ENCODE assay signal across 8 cellular contexts in genomic region chr20:35541783-35542662, GRCh38. TPM values are rescaled to one million over a fixed set of nuclear protein-coding genes. Genes with fewer than 3 reads are reported as not detected.
DNase-seq lines count a peak whose midpoint lies in the region; ATAC-seq lines count a peak whose summit lies in the region.

TSS of gene ERGIC3 (plus strand) at chr20:35542078. CDS start at chr20:35542098, 20 bp downstream.

- POLR2A ChIA-PET in CD4-positive, alpha-beta memory T cell (lab: Charles Lee; ENCODE audit: partially characterized antibody) = interaction anchor here (0.5 to 2.2 kb wide), 14 partner anchors 9 to 1239 kb away, joined by 3 to 19 read pairs (median 5); partner anchors contain the start of genes AHCY, CEP250, CPNE1 and RBM12

- peaks cover 15% of the 10 kb centered on the region for H3K4me1 ChIP-seq in CD4-positive, alpha-beta memory T cell (ENCODE audit: insufficient read depth, low read length)
- H3K4me1 ChIP-seq in effector memory CD4-positive, alpha-beta T cell (ENCODE audit: control insufficient read depth, insufficient read depth, low read length, poor library complexity, severe bottlenecking) = peaks cover 3% of the 10 kb centered on the region

- intact Hi-C loops in CD4-positive, alpha-beta memory T cell (cut with micrococcal nuclease) = loop anchor here (1.0 to 5.0 kb wide), 4 partner anchors 51 to 412 kb away; partner anchors contain the start of genes RBM39 and SCAND1

- H3K27ac ChIP-seq in CD4-positive, alpha-beta memory T cell (ENCODE audit: low read depth, low read length) = peak within 1 kb of the TSS; percentile 78
- peak within 1 kb of the TSS; percentile 79 for H3K27ac ChIP-seq in effector memory CD4-positive, alpha-beta T cell (ENCODE audit: insufficient read depth, low read length, poor library complexity, severe bottlenecking)

- DNase-seq in CD4-positive, alpha-beta memory T cell = peak; percentile 95 to 96 (median 95)
- DNase-seq in HT1080 (ENCODE audit: low read depth) (peak; percentile 93), NOMO-1 (lab: John Stamatoyannopoulos, UW; ENCODE audit: unreplicated experiment in 2 of 2) (peak; percentile 95 to 98), memory B cell (ENCODE audit: low spot score in 2 of 2) (peak; percentile 95 to 97)
- DNase-seq in activated CD8-positive, alpha-beta memory T cell treated with anti-CD3 and anti-CD28 coated beads for 24 hours = peak; percentile 98
- peak; percentile 92 to 95 (median 94) for DNase-seq in effector memory CD4-positive, alpha-beta T cell
- peak; percentile 94 for DNase-seq in stimulated activated CD8-positive, alpha-beta memory T cell treated with anti-CD3 and anti-CD28 coated beads, Interleukin-12 subunit alpha, Interleukin-12 subunit beta, amount 100 ng/mL, for 1 hour (ENCODE audit: low read depth)

- CTCF ChIA-PET in CD4-positive, alpha-beta memory T cell (lab: Charles Lee; ENCODE audit: partially characterized antibody) = interaction anchor here (0.5 to 2.0 kb wide), 8 partner anchors 10 to 412 kb away, joined by 3 to 8 read pairs (median 4); partner anchors contain the start of genes CEP250 and SCAND1

- H3K27me3 ChIP-seq in CD4-positive, alpha-beta memory T cell (ENCODE audit: insufficient read depth, low read length) = no peaks in the 10 kb centered on the region
- no peaks in the 10 kb centered on the region for H3K27me3 ChIP-seq in effector memory CD4-positive, alpha-beta T cell (replicated peaks; ENCODE audit: control insufficient read depth, insufficient read depth, low read length, poor library complexity, severe bottlenecking)

- H3K36me3 ChIP-seq in CD4-positive, alpha-beta memory T cell (ENCODE audit: insufficient read depth, low read length) = peaks cover 4% of the 10 kb centered on the region
- no peaks in the 10 kb centered on the region for H3K36me3 ChIP-seq in effector memory CD4-positive, alpha-beta T cell (ENCODE audit: control insufficient read depth, insufficient read depth, low read length)

- H3K9me3 ChIP-seq in CD4-positive, alpha-beta memory T cell (ENCODE audit: control insufficient read depth in 1 of 2, low read length in 2 of 2) = no peaks in the 10 kb centered on the region
- H3K9me3 ChIP-seq in effector memory CD4-positive, alpha-beta T cell (ENCODE audit: control insufficient read depth, low read length) = no peaks in the 10 kb centered on the region

- H3K36me3 Mint-ChIP-seq in CD4-positive, alpha-beta memory T cell = peaks cover 6 to 11% of the 10 kb centered on the region in 2 donors
- peaks cover 4% of the 10 kb centered on the region for H3K36me3 Mint-ChIP-seq in memory B cell

- peak within 1 kb of the TSS; percentile 86 to 93 (median 90) for H3K4me3 Mint-ChIP-seq in CD4-positive, alpha-beta memory T cell
- H3K4me3 Mint-ChIP-seq in memory B cell = peak within 1 kb of the TSS; percentile 91

- H3K4me1 Mint-ChIP-seq in CD4-positive, alpha-beta memory T cell = peaks cover 11 to 28% (median 21%) of the 10 kb centered on the region in 4 donors
- H3K4me1 Mint-ChIP-seq in memory B cell = peaks cover 4% of the 10 kb centered on the region

- H3K9me3 Mint-ChIP-seq in CD4-positive, alpha-beta memory T cell = no peaks in the 10 kb centered on the region
- H3K9me3 Mint-ChIP-seq in memory B cell = no peaks in the 10 kb centered on the region

- peak within 1 kb of the TSS; percentile 86 to 95 (median 92) for H3K27ac Mint-ChIP-seq in CD4-positive, alpha-beta memory T cell
- H3K27ac Mint-ChIP-seq in memory B cell = peak within 1 kb of the TSS; percentile 71

- H3K4me3 ChIP-seq in CD4-positive, alpha-beta memory T cell (ENCODE audit: low read length in 2 of 2) = peak within 1 kb of the TSS; percentile 37 to 76
- peak within 1 kb of the TSS; percentile 92 for H3K4me3 ChIP-seq in effector memory CD4-positive, alpha-beta T cell (ENCODE audit: insufficient read depth, low read depth, low read length, poor library complexity, severe bottlenecking)

- peak; percentile 82 for ATAC-seq in GM19467 (IDR thresholded peaks at IDR 0.05; ENCODE audit: unreplicated experiment)
- ATAC-seq in memory B cell (ENCODE audit: low read depth) = peak; percentile 93

- no peaks in the 10 kb centered on the region for H3K27me3 Mint-ChIP-seq in CD4-positive, alpha-beta memory T cell
- no peaks in the 10 kb centered on the region for H3K27me3 Mint-ChIP-seq in memory B cell

RNA-seq across cellular contexts. Expression of gene ERGIC3, which starts in this region (rescaled TPM):
- 100 to 1,000 TPM; 148 to 151 TPM for total RNA-seq in CD4-positive, alpha-beta memory T cell
- 100 to 1,000 TPM; 134 to 137 TPM for polyA plus RNA-seq in CD4-positive, alpha-beta memory T cell
- total RNA-seq in HT1080 (2014; rRNA removed; shearing (Covaris generic)) = 167 and 169 TPM in 2 replicates
- polyA plus RNA-seq in HT1080 (2015; cell fraction: cytosol; rRNA removed) = 192 and 223 TPM in 2 replicates
- polyA plus RNA-seq in HT1080 (2015; cell fraction: nucleus; rRNA removed) = 185 and 196 TPM in 2 replicates

Comparison
In these comparisons a context has a peak if more than half of its experiments do, and no peak if none do; other contexts are left out.
1. Peak in every context shown above with its lines: DNase-seq, ATAC-seq, H3K4me3 ChIP-seq and H3K27ac ChIP-seq.